ENCODE assay signal across 11 cellular contexts in genomic region chr6:7324520-7324919, GRCh38. TPM values are rescaled to one million over a fixed set of nuclear protein-coding genes. Genes with fewer than 3 reads are reported as not detected.
DNase-seq lines count a peak whose midpoint lies in the region; ATAC-seq and TF ChIP-seq lines count a peak whose summit lies in the region.
"Had no signal": no experiment of that assay in that cellular context is flagged by ENCODE, and none has a peak within 500 bp of the region (broad histone marks: within the 10 kb centered on the region; RNA-seq: fewer than 3 reads in every experiment).

No MANE protein-coding gene starts in this region.

- no peaks in the 10 kb centered on the region for H3K36me3 ChIP-seq in neural progenitor cell

- TF ChIP-seq CTCF in neural progenitor cell (IDR thresholded peaks at IDR 0.05) (no peak), glutamatergic neuron (IDR thresholded peaks at IDR 0.05; ENCODE audit: partially characterized antibody, unreplicated experiment) (no peak)

- H3K9me3 ChIP-seq in neural progenitor cell (ENCODE audit: low read depth), result no peaks in the 10 kb centered on the region

- H3K27me3 ChIP-seq in neural progenitor cell, result no peaks in the 10 kb centered on the region

- H3K9me3 Mint-ChIP-seq in neural progenitor cell (no peaks in the 10 kb centered on the region), glutamatergic neuron (ENCODE audit: unreplicated experiment) (no peaks in the 10 kb centered on the region)

- H3K27me3 Mint-ChIP-seq in neural progenitor cell (ENCODE audit: insufficient read depth, low read depth), result no peaks in the 10 kb centered on the region
- no peaks in the 10 kb centered on the region for H3K27me3 Mint-ChIP-seq in glutamatergic neuron (ENCODE audit: unreplicated experiment)

- no peak overlapping the region for H3K4me3 Mint-ChIP-seq in neural progenitor cell
- H3K4me3 Mint-ChIP-seq in glutamatergic neuron (ENCODE audit: unreplicated experiment), result no peak overlapping the region

- H3K36me3 Mint-ChIP-seq in neural progenitor cell (no peaks in the 10 kb centered on the region), glutamatergic neuron (ENCODE audit: unreplicated experiment) (no peaks in the 10 kb centered on the region)

- H3K4me1 ChIP-seq in neural progenitor cell, result no peaks in the 10 kb centered on the region

- peak overlapping the region; percentile 55 for H2AFZ ChIP-seq in neural progenitor cell (replicated peaks)

- ATAC-seq in GM18858 (IDR thresholded peaks at IDR 0.05; ENCODE audit: unreplicated experiment), result peak; percentile 58
- ATAC-seq in HG02885 (IDR thresholded peaks at IDR 0.05; ENCODE audit: poor library complexity, unreplicated experiment), result peak; percentile 78
- no peak for ATAC-seq in GM19035 (IDR thresholded peaks at IDR 0.05; ENCODE audit: unreplicated experiment)

- no peak overlapping the region for H3K27ac ChIP-seq in neural progenitor cell

- no peak overlapping the region for H3K4me2 ChIP-seq in neural progenitor cell

- H3K79me2 ChIP-seq in neural progenitor cell (ENCODE audit: low read depth), result no peaks in the 10 kb centered on the region

- peak; percentile 94 for DNase-seq in SKM-1 (lab: John Stamatoyannopoulos, UW; ENCODE audit: unreplicated experiment)
- DNase-seq in neural progenitor cell (ENCODE audit: low spot score), result no peak
- no peak for DNase-seq in glutamatergic neuron
- no peak for DNase-seq in NCI-H1048 (lab: John Stamatoyannopoulos, UW)
- no peak for DNase-seq in NCI-H526 (lab: John Stamatoyannopoulos, UW)
- DNase-seq: activated naive CD4-positive, alpha-beta T cell treated with Interleukin-2 at 50 U/mL for 16 hours; effector memory CD4-positive, alpha-beta T cell; T-helper 2 cell had no signal

- H3K27ac Mint-ChIP-seq in neural progenitor cell (no peak overlapping the region), glutamatergic neuron (ENCODE audit: unreplicated experiment) (no peak overlapping the region)

- no peaks in the 10 kb centered on the region for H4K20me1 ChIP-seq in neural progenitor cell (ENCODE audit: low read depth)

- H3F3A ChIP-seq in neural progenitor cell (ENCODE audit: low read depth), result no peaks in the 10 kb centered on the region

- no peak overlapping the region for H3K4me3 ChIP-seq in neural progenitor cell

- no peak overlapping the region for H3K9ac ChIP-seq in neural progenitor cell

- H3K4me1 Mint-ChIP-seq in neural progenitor cell, result no peaks in the 10 kb centered on the region
- H3K4me1 Mint-ChIP-seq in glutamatergic neuron (ENCODE audit: low read depth, unreplicated experiment), result no peaks in the 10 kb centered on the region

RNA-seq across cellular contexts. Expression of gene SSR1, which starts 11.5 kb away (rescaled TPM):
- total RNA-seq in neural progenitor cell (ENCODE audit: low replicate concordance) (62.5 and 96.6 TPM in 2 replicates), glutamatergic neuron (ENCODE audit: unreplicated experiment) (113 TPM)
